Comparison of ENCODE assay signal across 19 cellular contexts in the genomic region with DNA sequence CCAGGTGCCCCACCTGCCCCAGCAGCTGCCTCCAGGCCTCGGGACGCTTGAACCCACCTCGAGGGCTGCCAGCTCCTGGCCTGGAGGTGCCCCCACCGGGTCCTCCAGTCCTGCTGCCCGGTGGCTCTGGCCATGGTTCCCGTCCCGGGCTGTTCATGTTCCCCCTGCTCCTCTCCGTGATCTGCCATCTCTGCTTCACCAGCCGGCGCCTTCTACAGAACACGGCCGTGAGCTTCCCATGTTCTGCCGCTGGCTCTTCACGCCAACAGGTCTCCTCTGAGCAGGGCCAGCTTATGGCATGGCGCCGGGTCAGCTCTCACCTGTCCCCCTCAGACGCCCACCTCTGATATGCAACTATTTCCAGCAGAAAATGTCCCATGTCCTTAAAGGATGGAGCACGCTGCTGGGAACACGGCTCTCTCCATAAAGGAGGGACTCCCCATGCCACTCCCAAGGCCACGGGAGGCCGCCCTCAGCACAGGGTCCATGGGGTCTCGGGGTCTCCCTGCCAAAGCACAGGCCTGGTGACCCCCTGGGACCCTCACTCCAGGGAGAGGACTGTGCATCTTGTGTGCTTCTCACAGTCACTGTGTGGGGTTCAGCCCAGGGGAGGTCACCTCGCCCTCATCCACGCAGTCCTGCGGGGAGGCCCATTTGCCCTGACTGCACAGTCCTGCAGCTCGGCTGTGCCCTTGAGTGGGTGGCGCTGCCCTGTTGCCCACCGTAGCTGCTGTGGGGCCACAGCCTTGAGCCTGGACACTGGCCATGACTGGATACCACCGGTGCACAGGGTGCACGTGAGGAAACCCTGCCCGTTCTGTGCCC.
"Had no signal": no experiment of that assay in that cellular context is flagged by ENCODE, and none has a peak within 500 bp of the region (broad histone marks: within the 10 kb centered on the region; RNA-seq: fewer than 3 reads in every experiment).

No MANE protein-coding gene starts in this region.

- DNase-seq: activated B cell treated with CpG ODN at 0.5 μM for 24 hours; activated CD4-positive, alpha-beta memory T cell treated with anti-CD3 and anti-CD28 coated beads, Interleukin-2, amount 10 ng/mL, durations not matched to agents 7 days and 5 days; activated CD4-positive, alpha-beta T cell treated with anti-CD3 and anti-CD28 coated beads for 4 hours; activated effector memory CD4-positive, alpha-beta T cell treated with anti-CD3 and anti-CD28 coated beads, Interleukin-2, amount 50 U/mL, for 16 hours; activated naive CD4-positive, alpha-beta T cell treated with anti-CD3 and anti-CD28 coated beads, Interleukin-2, amount 50 U/mL, for 16 hours; activated T-cell treated with anti-CD3 and anti-CD28 coated beads, Interleukin-2, amount 50 U/mL, for 24 hours; dorsolateral prefrontal cortex; left colon; occipital lobe; stimulated activated CD4-positive, alpha-beta T cell treated with anti-CD3 and anti-CD28 coated beads, Interleukin-4, amount 100 ng/mL, for 4 hours; stimulated activated naive B cell treated with anti-CD40 and anti-IgM and Interleukin-4, amounts not matched to agents 10 μg/mL and 1 μg/mL and 100 μg/mL, for 72 hours had no signal

- H3K9me3 ChIP-seq: prostate gland had no signal

- H3K27me3 ChIP-seq: hepatocyte had no signal

- H3K27ac Mint-ChIP-seq: activated B cell treated with CpG ODN at 0.5 μM for 24 hours; activated CD4-positive, alpha-beta memory T cell treated with anti-CD3 and anti-CD28 coated beads, Interleukin-2, amount 10 ng/mL, durations not matched to agents 7 days and 5 days; activated T-cell treated with anti-CD3 and anti-CD28 coated beads, Interleukin-2, amount 50 U/mL, for 24 hours; natural killer cell treated with Interleukin-12 subunit alpha and Interleukin-12 subunit beta and Interleukin-15 and Interleukin-18, amount 100 ng/mL, for 72 hours; T-helper 2 cell treated with Interferon-gamma antibody and Interleukin-4, amounts not matched to agents 5 μg/mL and 100 μg/mL, for 36 hours had no signal

- H3K27me3 Mint-ChIP-seq: activated B cell treated with CpG ODN at 0.5 μM for 24 hours had no signal

- H3K36me3 Mint-ChIP-seq: natural killer cell treated with Interleukin-12 subunit alpha and Interleukin-12 subunit beta and Interleukin-15 and Interleukin-18, amount 100 ng/mL, for 72 hours; stimulated activated naive B cell treated with anti-CD40 and anti-IgM and Interleukin-4, amounts not matched to agents 10 μg/mL and 1 μg/mL and 100 μg/mL, for 72 hours had no signal

- H3K4me2 ChIP-seq: hepatocyte, smooth muscle cell had no signal

- H2AFZ ChIP-seq: hepatocyte had no signal

- H3K36me3 ChIP-seq: prostate gland had no signal

- ATAC-seq: left colon; natural killer cell treated with Interleukin-12 subunit alpha and Interleukin-12 subunit beta and Interleukin-15 and Interleukin-18, amount 100 ng/mL, for 72 hours; sciatic nerve; stimulated activated naive B cell treated with anti-CD40 and anti-IgM and Interleukin-4, amounts not matched to agents 10 μg/mL and 1 μg/mL and 100 μg/mL, for 72 hours had no signal

- H3K27ac ChIP-seq: dorsolateral prefrontal cortex, hepatocyte, prostate gland, SK-N-MC had no signal

- H3K4me3 ChIP-seq: dorsolateral prefrontal cortex, hepatocyte, lung, prostate gland, SK-N-MC, smooth muscle cell had no signal

- H3K9me3 Mint-ChIP-seq: activated CD4-positive, alpha-beta memory T cell treated with anti-CD3 and anti-CD28 coated beads, Interleukin-2, amount 10 ng/mL, durations not matched to agents 7 days and 5 days; stimulated activated naive B cell treated with anti-CD40 and anti-IgM and Interleukin-4, amounts not matched to agents 10 μg/mL and 1 μg/mL and 100 μg/mL, for 72 hours had no signal

- H3K4me1 ChIP-seq: prostate gland had no signal

- H3K4me3 Mint-ChIP-seq: activated B cell treated with CpG ODN at 0.5 μM for 24 hours; activated CD4-positive, alpha-beta memory T cell treated with anti-CD3 and anti-CD28 coated beads, Interleukin-2, amount 10 ng/mL, durations not matched to agents 7 days and 5 days; activated T-cell treated with anti-CD3 and anti-CD28 coated beads, Interleukin-2, amount 50 U/mL, for 24 hours; natural killer cell treated with Interleukin-12 subunit alpha and Interleukin-12 subunit beta and Interleukin-15 and Interleukin-18, amount 100 ng/mL, for 72 hours; stimulated activated naive B cell treated with anti-CD40 and anti-IgM and Interleukin-4, amounts not matched to agents 10 μg/mL and 1 μg/mL and 100 μg/mL, for 72 hours; T-helper 2 cell treated with Interferon-gamma antibody and Interleukin-4, amounts not matched to agents 5 μg/mL and 100 μg/mL, for 36 hours had no signal
